In genomic region chr19:27793644-27794443, GRCh38 we compare ENCODE assay signal across 8 cellular contexts.
DNase-seq lines count a peak whose midpoint lies in the region; ATAC-seq and TF ChIP-seq lines count a peak whose summit lies in the region.

No MANE protein-coding gene starts in this region.

- H3K27me3 ChIP-seq in SU-DHL-6 (ENCODE audit: low read length): no peaks in the 10 kb centered on the region
- H3K27me3 ChIP-seq in cardiac muscle cell: no peaks in the 10 kb centered on the region
- no peaks in the 10 kb centered on the region for H3K27me3 ChIP-seq in parathyroid adenoma (ENCODE audit: control insufficient read depth, insufficient read depth, low read length)
- no peaks in the 10 kb centered on the region for H3K27me3 ChIP-seq in tibial nerve

- H3K9me2 ChIP-seq in SU-DHL-6 (replicated peaks; ENCODE audit: insufficient read depth, low read length): no peaks in the 10 kb centered on the region

- H3K79me2 ChIP-seq in SU-DHL-6 (ENCODE audit: insufficient read depth, low read length) (peaks cover 78% of the 10 kb centered on the region), parathyroid adenoma (peaks cover 14% of the 10 kb centered on the region)

- H3K9me3 Mint-ChIP-seq in activated naive CD8-positive, alpha-beta T cell treated with anti-CD3 and anti-CD28 coated beads, Interleukin-2, amount 50 U/mL, for 24 hours: no peaks in the 10 kb centered on the region

- peaks cover 24% of the 10 kb centered on the region for H3K36me3 Mint-ChIP-seq in activated naive CD8-positive, alpha-beta T cell treated with anti-CD3 and anti-CD28 coated beads, Interleukin-2, amount 50 U/mL, for 24 hours (ENCODE audit: low read depth)

- peak overlapping the region; percentile 95 for H3K27ac Mint-ChIP-seq in activated naive CD8-positive, alpha-beta T cell treated with anti-CD3 and anti-CD28 coated beads, Interleukin-2, amount 50 U/mL, for 24 hours

- peaks cover 16% of the 10 kb centered on the region; the same call in 1 of the 2 replicates for H3F3A ChIP-seq in SU-DHL-6 (ENCODE audit: insufficient read depth)

- TF ChIP-seq CTCF in SU-DHL-6 (IDR thresholded peaks at IDR 0.05; ENCODE audit: insufficient read depth, low read length, poor library complexity, severe bottlenecking) (no peak), cardiac muscle cell (IDR thresholded peaks at IDR 0.05; ENCODE audit: low read depth, low read length) (no peak), parathyroid adenoma (IDR thresholded peaks at IDR 0.05) (no peak), tibial nerve (IDR thresholded peaks at IDR 0.05) (peak in 2 of 5 experiments; percentile 5 to 34)

- peak; percentile 94 for ATAC-seq in HG02642 (IDR thresholded peaks at IDR 0.05; ENCODE audit: poor library complexity, unreplicated experiment)
- ATAC-seq in activated naive CD8-positive, alpha-beta T cell treated with anti-CD3 and anti-CD28 coated beads, Interleukin-2, amount 50 U/mL, for 24 hours: peak; percentile 97

- peak overlapping the region; percentile 99 for H3K4me2 ChIP-seq in SU-DHL-6 (ENCODE audit: low read depth, low read length, poor library complexity, severe bottlenecking)
- H3K4me2 ChIP-seq in parathyroid adenoma (ENCODE audit: low read length): peak overlapping the region; percentile 91

- H4K20me1 ChIP-seq in SU-DHL-6 (ENCODE audit: low read depth, low read length): peaks cover 18% of the 10 kb centered on the region

- H3K9ac ChIP-seq in SU-DHL-6 (ENCODE audit: low read length) (peak overlapping the region; percentile 86), parathyroid adenoma (peak overlapping the region; percentile 17)

- H3K36me3 ChIP-seq in SU-DHL-6 (ENCODE audit: low read length): peaks cover 19% of the 10 kb centered on the region
- H3K36me3 ChIP-seq in cardiac muscle cell: peaks cover 2% of the 10 kb centered on the region
- H3K36me3 ChIP-seq in parathyroid adenoma (ENCODE audit: control insufficient read depth, insufficient read depth, low read length): no peaks in the 10 kb centered on the region
- H3K36me3 ChIP-seq in tibial nerve: peaks cover 0 to 9% (median 0%) of the 10 kb centered on the region in 3 donors

- H2AFZ ChIP-seq in SU-DHL-6 (ENCODE audit: low read depth, low read length, severe bottlenecking): peak overlapping the region; percentile 72
- peak overlapping the region; percentile 85 for H2AFZ ChIP-seq in parathyroid adenoma

- peak; percentile 94 for DNase-seq in NCI-H1105 treated with DMSO at 0.1 percent for 48 hours (lab: John Stamatoyannopoulos, UW)
- DNase-seq in activated naive CD8-positive, alpha-beta T cell treated with anti-CD3 and anti-CD28 coated beads, Interleukin-2, amount 50 U/mL, for 24 hours: peak; percentile 88
- peak; percentile 95 for DNase-seq in cardiac muscle cell (ENCODE audit: low read depth in 1 of 2, low spot score in 1 of 2)
- DNase-seq in tibial nerve (ENCODE audit: low spot score in 2 of 2): peak; percentile 81 to 90

- H3K4me1 Mint-ChIP-seq in activated naive CD8-positive, alpha-beta T cell treated with anti-CD3 and anti-CD28 coated beads, Interleukin-2, amount 50 U/mL, for 24 hours: peaks cover 20% of the 10 kb centered on the region

- H3K4me1 ChIP-seq in cardiac muscle cell (ENCODE audit: low read depth): peaks cover 15% of the 10 kb centered on the region
- peaks cover 6% of the 10 kb centered on the region for H3K4me1 ChIP-seq in parathyroid adenoma
- peaks cover 0 to 39% (median 14%) of the 10 kb centered on the region in 4 donors for H3K4me1 ChIP-seq in tibial nerve

- TF ChIP-seq POLR2A in GM10847 (IDR thresholded peaks at IDR 0.05; ENCODE audit: extremely low read depth, insufficient read length) (peak; percentile 50), tibial nerve (IDR thresholded peaks at IDR 0.05) (peak; percentile 57 to 67)

- 2% methylated on average over 30 to 48 of the region's 48 CpGs for WGBS in tibial nerve, 2 donors

- peak overlapping the region; percentile 95 for H3K4me3 Mint-ChIP-seq in activated naive CD8-positive, alpha-beta T cell treated with anti-CD3 and anti-CD28 coated beads, Interleukin-2, amount 50 U/mL, for 24 hours

- peak overlapping the region; percentile 84 for H3K4me3 ChIP-seq in SU-DHL-6 (ENCODE audit: insufficient read depth, low read length, poor library complexity, severe bottlenecking)
- peak overlapping the region; percentile 50 for H3K4me3 ChIP-seq in cardiac muscle cell
- H3K4me3 ChIP-seq in parathyroid adenoma (ENCODE audit: low read depth, low read length): peak overlapping the region; percentile 74
- peak overlapping the region; percentile 47 to 79 (median 64) for H3K4me3 ChIP-seq in tibial nerve

- TF ChIP-seq EP300 in tibial nerve (IDR thresholded peaks at IDR 0.05): peak; percentile 20 to 89

- H3K27me3 Mint-ChIP-seq in activated naive CD8-positive, alpha-beta T cell treated with anti-CD3 and anti-CD28 coated beads, Interleukin-2, amount 50 U/mL, for 24 hours: no peaks in the 10 kb centered on the region

- H3K9me3 ChIP-seq in SU-DHL-6 (ENCODE audit: insufficient read depth, low read length): peaks cover 7% of the 10 kb centered on the region; the same call in 1 of the 2 replicates
- no peaks in the 10 kb centered on the region for H3K9me3 ChIP-seq in cardiac muscle cell (ENCODE audit: low read depth)
- H3K9me3 ChIP-seq in parathyroid adenoma (ENCODE audit: control insufficient read depth, low read length): no peaks in the 10 kb centered on the region
- H3K9me3 ChIP-seq in tibial nerve: no peaks in the 10 kb centered on the region

- H3K27ac ChIP-seq in SU-DHL-6 (ENCODE audit: low read depth, low read length) (peak overlapping the region; percentile 76), cardiac muscle cell (peak overlapping the region; percentile 73), parathyroid adenoma (peak overlapping the region; percentile 92), tibial nerve (peak overlapping the region; percentile 72 to 92 (median 87))

Comparison
In these comparisons a context has a peak if more than half of its experiments do, and no peak if none do; other contexts are left out.
1. Peak in every context shown above with its lines: DNase-seq, ATAC-seq, H3K4me3 ChIP-seq and H3K27ac ChIP-seq.